In genomic region chr9:4886698-4887097, GRCh38 we compare ENCODE assay signal across 11 cellular contexts.
DNase-seq lines count a peak whose midpoint lies in the region; ATAC-seq and TF ChIP-seq lines count a peak whose summit lies in the region.
"Had no signal": no experiment of that assay in that cellular context is flagged by ENCODE, and none has a peak within 500 bp of the region (broad histone marks: within the 10 kb centered on the region; RNA-seq: fewer than 3 reads in every experiment).

No MANE protein-coding gene starts in this region.

- no peaks in the 10 kb centered on the region for H3K27me3 ChIP-seq in breast epithelium

- TF ChIP-seq CTCF in GM13976 (IDR thresholded peaks at IDR 0.05; ENCODE audit: borderline replicate concordance, control extremely low read depth, extremely low read depth, insufficient read depth, missing control alignments): no peak
- TF ChIP-seq CTCF in mucosa of descending colon (IDR thresholded peaks at IDR 0.05): no peak
- TF ChIP-seq CTCF in breast epithelium (IDR thresholded peaks at IDR 0.05): no peak

- ATAC-seq in GM21367 (IDR thresholded peaks at IDR 0.05; ENCODE audit: unreplicated experiment): peak; percentile 96
- peak; percentile 99 for ATAC-seq in HG03066 (IDR thresholded peaks at IDR 0.05; ENCODE audit: low read depth, unreplicated experiment)
- no peak for ATAC-seq in mucosa of descending colon

- intact Hi-C loops in mucosa of descending colon (cut with DNase I, micrococcal nuclease): no loop called here
- intact Hi-C loops in breast epithelium (cut with DNase I; ENCODE audit: low total_unique reads): no loop called here

- H3K4me3 ChIP-seq in mucosa of descending colon (no peak overlapping the region), breast epithelium (no peak overlapping the region)

- H3K9me3 ChIP-seq in mucosa of descending colon (no peaks in the 10 kb centered on the region), breast epithelium (no peaks in the 10 kb centered on the region)

- TF ChIP-seq POLR2A in breast epithelium (IDR thresholded peaks at IDR 0.05): no peak

- peaks cover 2% of the 10 kb centered on the region for H3K4me1 ChIP-seq in mucosa of descending colon (ENCODE audit: low read depth)
- no peaks in the 10 kb centered on the region for H3K4me1 ChIP-seq in breast epithelium

- H3K36me3 ChIP-seq in mucosa of descending colon (ENCODE audit: low read depth): no peaks in the 10 kb centered on the region
- no peaks in the 10 kb centered on the region for H3K36me3 ChIP-seq in breast epithelium

- DNase-seq in GM13976 (ENCODE audit: low spot score) (peak; percentile 59), fibroblast of peridontal ligament (ENCODE audit: extremely low read depth) (peak; percentile 12), mucosa of descending colon (no peak), breast epithelium (ENCODE audit: low spot score in 2 of 2) (no peak), SIG-M5 (lab: John Stamatoyannopoulos, UW) (no peak)
- no peak for DNase-seq in stimulated activated CD4-positive, alpha-beta T cell treated with anti-CD3 and anti-CD28 coated beads, Interleukin-4, amount 100 ng/mL, for 4 hours
- DNase-seq: AML-193, NCI-H526 treated with DMSO at 0.1 percent for 48 hours, T-helper 9 cell had no signal

- H3K27ac ChIP-seq in breast epithelium: no peak overlapping the region

- in situ Hi-C loops in GM13976 (cut with MboI; ENCODE audit: low sequenced_read_pairs, unreplicated experiment): no loop called here

Comparison
In these comparisons a context has a peak if more than half of its experiments do, and no peak if none do; other contexts are left out.
1. DNase-seq: peak in GM13976 (single experiment) and fibroblast of peridontal ligament (single experiment); none in stimulated activated CD4-positive, alpha-beta T cell treated with anti-CD3 and anti-CD28 coated beads, Interleukin-4, amount 100 ng/mL, for 4 hours (0 of 2), mucosa of descending colon (0 of 3), breast epithelium (0 of 2) and SIG-M5 (single experiment).